In the genomic region with DNA sequence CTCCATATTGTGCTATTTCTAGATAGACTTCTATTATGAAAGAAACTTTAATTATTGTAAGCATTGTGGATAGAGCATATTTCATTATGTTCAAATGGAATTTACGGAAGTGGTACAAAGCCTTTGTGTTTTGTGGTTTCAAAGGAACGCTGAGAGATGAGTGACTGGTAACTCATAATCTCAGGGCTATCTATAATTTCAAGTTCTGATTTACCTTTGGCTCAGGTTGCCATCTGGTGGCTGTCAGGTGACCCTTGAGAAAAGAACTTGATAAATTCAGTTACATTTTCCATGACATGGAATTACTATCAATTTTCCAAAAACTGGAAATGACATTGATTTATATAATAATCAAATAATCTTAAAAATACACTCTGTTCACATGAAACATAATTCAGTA, we compare ENCODE assay signal across 1 cellular context.
A peak's percentile ranks its signal among the peaks of the same experiment; 100 is the strongest.
TF ChIP-seq lines count a peak whose summit lies in the region.

No MANE protein-coding gene starts in this region.

TF ChIP-seq in GM12878, 131 proteins besides CTCF, POLR2A, EP300 and RAD21 (continued from another document):
- TF ChIP-seq RUNX3 (IDR thresholded peaks at IDR 0.05; ENCODE audit: low read length): peak; percentile 29; the same call in 1 of the 2 replicates
